22 cellular contexts compared by ENCODE assay signal in genomic region chr2:69525261-69525660, GRCh38.
"Had no signal": no experiment of that assay in that cellular context is flagged by ENCODE, and none has a peak within 500 bp of the region (broad histone marks: within the 10 kb centered on the region; RNA-seq: fewer than 3 reads in every experiment).

No MANE protein-coding gene starts in this region.

- H3K9me3 ChIP-seq: colonic mucosa, tibial nerve, vagina had no signal

- H3K27me3 Mint-ChIP-seq: stimulated activated naive B cell treated with anti-CD40 and anti-IgM and Interleukin-4, amounts not matched to agents 10 μg/mL and 1 μg/mL and 100 μg/mL, for 72 hours; T-cell had no signal

- DNase-seq: activated CD4-positive, CD25-positive, alpha-beta regulatory T cell treated with anti-CD3 and anti-CD28 coated beads, Interleukin-2, amount 50 U/mL, for 72 hours; activated naive CD4-positive, alpha-beta T cell treated with anti-CD3 and anti-CD28 coated beads for 36 hours; activated T-cell treated with anti-CD3 and anti-CD28 coated beads for 4 hours; amygdala; colonic mucosa; foreskin fibroblast; glutamatergic neuron; hypothalamus; kidney glomerular epithelial cell; mesenchymal stem cell; natural killer cell; nucleus accumbens; posterior cingulate gyrus; retina; stimulated activated CD4-positive, alpha-beta T cell treated with anti-CD3 and anti-CD28 coated beads, Interleukin-2, amount 100 ng/mL, for 48 hours; stimulated activated naive B cell treated with anti-CD40 and anti-IgM and Interleukin-4, amounts not matched to agents 10 μg/mL and 1 μg/mL and 100 μg/mL, for 72 hours; T-cell; T-helper 9 cell had no signal

- H3K9me3 Mint-ChIP-seq: activated naive CD4-positive, alpha-beta T cell treated with anti-CD3 and anti-CD28 coated beads for 36 hours; activated T-helper 2 cell treated with anti-CD3 and anti-CD28 coated beads, Interferon-gamma antibody, Interleukin-2, Interleukin-4, amounts not matched to agents 10 μg/mL and 5 μg/mL and 100 μg/mL, durations not matched to agents 14 hours and 24 hours and 36 hours; natural killer cell; stimulated activated naive B cell treated with anti-CD40 and anti-IgM and Interleukin-4, amounts not matched to agents 10 μg/mL and 1 μg/mL and 100 μg/mL, for 72 hours; T-cell had no signal

- H3K27ac Mint-ChIP-seq: activated naive CD4-positive, alpha-beta T cell treated with anti-CD3 and anti-CD28 coated beads for 36 hours; activated T-helper 2 cell treated with anti-CD3 and anti-CD28 coated beads, Interferon-gamma antibody, Interleukin-2, Interleukin-4, amounts not matched to agents 10 μg/mL and 5 μg/mL and 100 μg/mL, durations not matched to agents 14 hours and 24 hours and 36 hours; natural killer cell; stimulated activated naive B cell treated with anti-CD40 and anti-IgM and Interleukin-4, amounts not matched to agents 10 μg/mL and 1 μg/mL and 100 μg/mL, for 72 hours had no signal

- H3K27ac ChIP-seq: cardiac muscle cell, colonic mucosa, tibial nerve, vagina had no signal

- H3K4me3 ChIP-seq: cardiac muscle cell, colonic mucosa, tibial nerve, vagina had no signal

- H3K27me3 ChIP-seq: cardiac muscle cell, colonic mucosa, tibial nerve, vagina had no signal

- H3K4me3 Mint-ChIP-seq: activated naive CD4-positive, alpha-beta T cell treated with anti-CD3 and anti-CD28 coated beads for 36 hours; natural killer cell; stimulated activated naive B cell treated with anti-CD40 and anti-IgM and Interleukin-4, amounts not matched to agents 10 μg/mL and 1 μg/mL and 100 μg/mL, for 72 hours; T-cell had no signal

- H3K4me1 Mint-ChIP-seq: stimulated activated naive B cell treated with anti-CD40 and anti-IgM and Interleukin-4, amounts not matched to agents 10 μg/mL and 1 μg/mL and 100 μg/mL, for 72 hours had no signal

- ATAC-seq: natural killer cell; stimulated activated naive B cell treated with anti-CD40 and anti-IgM and Interleukin-4, amounts not matched to agents 10 μg/mL and 1 μg/mL and 100 μg/mL, for 72 hours; T-cell had no signal

- H3K4me1 ChIP-seq: colonic mucosa, tibial nerve, vagina had no signal
